In the genomic region with DNA sequence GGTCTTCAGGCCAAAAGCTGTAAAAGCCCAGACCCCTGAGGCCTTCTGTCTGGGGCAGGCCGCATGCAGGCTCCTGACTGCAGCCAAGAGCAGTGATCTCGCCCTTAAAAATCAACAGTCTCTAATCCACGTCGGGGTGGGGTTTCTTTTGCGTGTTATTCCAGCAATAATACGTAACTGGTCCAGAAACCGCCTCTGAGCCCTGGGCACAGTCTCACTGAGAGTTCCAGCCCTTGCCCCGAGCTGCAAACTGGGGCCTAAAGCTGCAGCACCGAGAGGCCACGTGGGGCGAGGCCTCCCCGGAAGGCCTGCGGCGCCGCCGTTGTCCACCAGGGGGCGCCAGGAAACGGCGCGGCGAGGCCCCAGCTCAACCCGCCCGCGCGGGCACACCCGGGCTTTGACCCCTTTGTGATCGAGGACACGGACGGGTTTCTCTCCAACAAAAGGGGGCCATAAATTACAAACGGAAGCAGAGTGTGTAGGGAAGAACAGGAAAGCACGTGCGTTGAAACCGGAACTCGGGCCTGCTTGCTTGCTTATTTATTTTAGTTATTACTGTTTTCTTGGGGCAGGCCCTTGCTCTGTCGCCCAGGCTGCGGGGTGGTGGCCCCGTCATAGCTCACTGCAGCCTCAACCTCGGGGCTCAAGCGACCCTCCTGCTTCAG, we compare ENCODE assay signal across 8 cellular contexts.
DNase-seq lines count a peak whose midpoint lies in the region; ATAC-seq and TF ChIP-seq lines count a peak whose summit lies in the region.

No MANE protein-coding gene starts in this region.

- peaks cover 3% of the 10 kb centered on the region for H3K9me3 Mint-ChIP-seq in activated naive CD4-positive, alpha-beta T cell treated with anti-CD3 and anti-CD28 coated beads for 36 hours

- no peak overlapping the region for H3K4me3 ChIP-seq in ovary
- H3K4me3 ChIP-seq in thymus (ENCODE audit: low read length), result no peak overlapping the region

- H3K36me3 ChIP-seq in ovary (no peaks in the 10 kb centered on the region), thymus (ENCODE audit: control insufficient read depth, insufficient read depth) (no peaks in the 10 kb centered on the region)

- CTCF ChIA-PET in activated naive CD4-positive, alpha-beta T cell treated with anti-CD3 and anti-CD28 coated beads for 36 hours (lab: Charles Lee), result interaction anchor here (0.6 to 4.6 kb wide), 29 partner anchors 10 to 1007 kb away, joined by 3 to 57 read pairs (median 3); a partner anchor contains a TSS

- DNase-seq in AG20443 (ENCODE audit: low spot score), result peak; percentile 94
- peak; percentile 64 for DNase-seq in SK-MEL-5 (ENCODE audit: low read depth, low spot score)
- DNase-seq in activated naive CD4-positive, alpha-beta T cell treated with anti-CD3 and anti-CD28 coated beads for 36 hours, result peak; percentile 80
- DNase-seq in glomerular visceral epithelial cell (ENCODE audit: extremely low spot score), result peak; percentile 72
- peak; percentile 63 to 89 (median 80) for DNase-seq in ovary

- no peak overlapping the region for H3K27ac Mint-ChIP-seq in activated naive CD4-positive, alpha-beta T cell treated with anti-CD3 and anti-CD28 coated beads for 36 hours

- H3K27ac ChIP-seq in ovary, result peak overlapping the region in 1 of 2 donors; percentile 53
- H3K27ac ChIP-seq in thymus (ENCODE audit: low read depth), result peak overlapping the region; percentile 8

- peaks cover 3% of the 10 kb centered on the region for H3K36me3 Mint-ChIP-seq in activated naive CD4-positive, alpha-beta T cell treated with anti-CD3 and anti-CD28 coated beads for 36 hours (ENCODE audit: low read depth)

- peaks cover 13% of the 10 kb centered on the region for H3K4me1 ChIP-seq in ovary (ENCODE audit: insufficient read depth)
- peaks cover 7% of the 10 kb centered on the region for H3K4me1 ChIP-seq in thymus (ENCODE audit: control insufficient read depth, insufficient read depth, low read length)

- peak; percentile 98 for TF ChIP-seq CTCF in LNCAP (IDR thresholded peaks at IDR 0.05)
- TF ChIP-seq CTCF in ovary (IDR thresholded peaks at IDR 0.05), result peak; percentile 98 to 99 (median 98)

- peaks cover 29% of the 10 kb centered on the region for H3K4me1 Mint-ChIP-seq in activated naive CD4-positive, alpha-beta T cell treated with anti-CD3 and anti-CD28 coated beads for 36 hours (ENCODE audit: low read depth)

- peak; percentile 66 for ATAC-seq in GM19351 (IDR thresholded peaks at IDR 0.05; ENCODE audit: unreplicated experiment)

- TF ChIP-seq EP300 in ovary (IDR thresholded peaks at IDR 0.05), result no peak

- in situ Hi-C loops in SK-MEL-5 (cut with HindIII; ENCODE audit: low pct_unique_long_range_greater_than_20kb, low sequenced_read_pairs), result no loop called here

- 8 to 10% (median 8%) methylated on average over 39 of the region's 39 CpGs for WGBS in ovary, 3 donors
- 18% methylated on average over 39 of the region's 39 CpGs for WGBS in thymus

- intact Hi-C loops in activated naive CD4-positive, alpha-beta T cell treated with anti-CD3 and anti-CD28 coated beads for 36 hours (cut with micrococcal nuclease), result loop anchor here (1.0 to 2.0 kb wide), 6 partner anchors 35 to 373 kb away; a partner anchor contains a TSS
- intact Hi-C loops in ovary (cut with DNase I), result loop anchor here (5.0 to 10.0 kb wide), 6 partner anchors 69 to 1019 kb away; a partner anchor contains a TSS

- H3K27me3 ChIP-seq in ovary, result no peaks in the 10 kb centered on the region
- no peaks in the 10 kb centered on the region for H3K27me3 ChIP-seq in thymus (ENCODE audit: control insufficient read depth, insufficient read depth)

- H3K27me3 Mint-ChIP-seq in activated naive CD4-positive, alpha-beta T cell treated with anti-CD3 and anti-CD28 coated beads for 36 hours (ENCODE audit: low read depth), result no peaks in the 10 kb centered on the region

- H3K9me3 ChIP-seq in ovary (no peaks in the 10 kb centered on the region), thymus (ENCODE audit: control insufficient read depth) (no peaks in the 10 kb centered on the region)

- H3K4me3 Mint-ChIP-seq in activated naive CD4-positive, alpha-beta T cell treated with anti-CD3 and anti-CD28 coated beads for 36 hours, result peak overlapping the region; percentile 14

- no peak for TF ChIP-seq POLR2A in ovary (IDR thresholded peaks at IDR 0.05)
